Comparison of ENCODE assay signal across 3 cellular contexts in the genomic region with DNA sequence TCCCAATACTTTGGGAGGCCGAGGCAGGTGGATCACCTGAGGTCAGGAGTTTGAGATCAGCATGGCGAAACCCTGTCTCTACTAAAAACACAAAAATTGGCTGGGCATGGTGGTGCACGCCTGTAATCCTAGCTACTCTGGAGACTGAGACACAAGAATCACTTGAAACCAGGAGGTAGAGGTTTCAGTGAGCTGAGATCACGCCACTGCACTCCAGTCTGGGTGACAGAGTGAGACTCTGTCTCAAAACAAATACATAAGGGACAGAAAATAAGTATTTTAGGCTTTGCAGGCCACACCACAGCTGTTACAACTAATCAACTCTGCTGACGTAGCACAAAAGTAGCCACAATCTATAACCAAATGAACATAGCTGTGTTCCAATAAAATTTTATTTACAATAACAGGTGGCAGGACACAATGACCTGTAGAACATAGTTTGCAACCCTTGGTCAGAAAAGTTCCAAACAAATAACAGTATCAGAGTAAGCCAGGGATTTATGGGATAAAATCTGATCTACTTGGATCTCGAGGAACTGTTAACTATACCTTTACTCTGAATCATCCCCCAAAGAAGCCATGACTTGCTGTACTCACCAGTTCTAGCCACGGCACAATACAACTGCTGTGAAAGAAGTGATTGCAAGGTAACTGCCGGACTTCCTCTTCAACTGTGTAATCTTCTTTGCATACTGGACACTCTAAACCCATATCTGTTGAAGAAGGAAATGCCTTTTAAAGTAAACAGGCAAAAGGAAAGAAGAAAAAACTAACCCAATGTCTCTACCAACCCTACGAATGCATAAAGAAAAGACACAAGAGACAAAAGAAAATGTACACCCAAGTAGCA.
TF ChIP-seq lines count a peak whose summit lies in the region.

No MANE protein-coding gene starts in this region.

TF ChIP-seq in A549, 52 proteins besides CTCF, POLR2A, EP300 and RAD21:
- TF ChIP-seq EHF (CRISPR knock-in tag; IDR thresholded peaks at IDR 0.05) (no peak), MAFK (IDR thresholded peaks at IDR 0.05; ENCODE audit: partially characterized antibody) (peak; percentile 72)

TF ChIP-seq in HEK293, 187 proteins besides CTCF, POLR2A, EP300 and RAD21:
- TF ChIP-seq ZNF548 (tag by site-specific recombination; IDR thresholded peaks at IDR 0.05), result no peak
- 0 out of 2 replicates have a peak, but pooled peaks have one; percentile 21 for TF ChIP-seq SCRT2 (tag by site-specific recombination; IDR thresholded peaks at IDR 0.05)
- no peak for TF ChIP-seq HOXA7 (CRISPR knock-in tag; IDR thresholded peaks at IDR 0.05; ENCODE audit: borderline replicate concordance)
- TF ChIP-seq ZNF777 (tag by site-specific recombination; IDR thresholded peaks at IDR 0.05; ENCODE audit: borderline replicate concordance), result no peak
- no peak for TF ChIP-seq ZNF623 (tag by site-specific recombination; IDR thresholded peaks at IDR 0.05)
- TF ChIP-seq, protein P1, sequence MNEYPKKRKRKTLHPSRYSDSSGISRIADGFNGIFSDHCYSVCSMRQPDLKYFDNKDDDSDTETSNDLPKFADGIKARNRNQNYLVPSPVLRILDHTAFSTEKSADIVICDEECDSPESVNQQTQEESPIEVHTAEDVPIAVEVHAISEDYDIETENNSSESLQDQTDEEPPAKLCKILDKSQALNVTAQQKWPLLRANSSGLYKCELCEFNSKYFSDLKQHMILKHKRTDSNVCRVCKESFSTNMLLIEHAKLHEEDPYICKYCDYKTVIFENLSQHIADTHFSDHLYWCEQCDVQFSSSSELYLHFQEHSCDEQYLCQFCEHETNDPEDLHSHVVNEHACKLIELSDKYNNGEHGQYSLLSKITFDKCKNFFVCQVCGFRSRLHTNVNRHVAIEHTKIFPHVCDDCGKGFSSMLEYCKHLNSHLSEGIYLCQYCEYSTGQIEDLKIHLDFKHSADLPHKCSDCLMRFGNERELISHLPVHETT (tag by site-specific recombination; IDR thresholded peaks at IDR 0.05), result no peak
- no peak for TF ChIP-seq ZFP3 (tag by site-specific recombination; IDR thresholded peaks at IDR 0.05; ENCODE audit: low read depth)
- TF ChIP-seq ZNF629 (tag by site-specific recombination; IDR thresholded peaks at IDR 0.05), result no peak

TF ChIP-seq in endothelial cell of umbilical vein, 7 proteins besides CTCF, POLR2A, EP300 and RAD21:
- TF ChIP-seq EZH2 (IDR thresholded peaks at IDR 0.05; ENCODE audit: borderline replicate concordance, low read depth, low read length, severe bottlenecking) (no peak), MYC (IDR thresholded peaks at IDR 0.05; ENCODE audit: low read depth, low read length) (no peak), JUN (IDR thresholded peaks at IDR 0.05; ENCODE audit: borderline replicate concordance, insufficient read depth, insufficient read length, low read depth) (no peak), GATA2 (IDR thresholded peaks at IDR 0.05; ENCODE audit: insufficient read depth, insufficient read length, low read depth, low read length) (no peak), POLR2AphosphoS5 (IDR thresholded peaks at IDR 0.05; ENCODE audit: insufficient read depth, low read depth, low read length) (no peak), FOS (IDR thresholded peaks at IDR 0.05; ENCODE audit: borderline replicate concordance, insufficient read depth, low read length) (no peak)
- TF ChIP-seq, protein P2, sequence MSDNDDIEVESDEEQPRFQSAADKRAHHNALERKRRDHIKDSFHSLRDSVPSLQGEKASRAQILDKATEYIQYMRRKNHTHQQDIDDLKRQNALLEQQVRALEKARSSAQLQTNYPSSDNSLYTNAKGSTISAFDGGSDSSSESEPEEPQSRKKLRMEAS (IDR thresholded peaks at IDR 0.05; ENCODE audit: insufficient read depth, insufficient read length), result no peak
